Comparison of ENCODE assay signal across 13 cellular contexts in genomic region chr3:159619341-159619885, GRCh38.
A peak's percentile ranks its signal among the peaks of the same experiment; 100 is the strongest.
DNase-seq lines count a peak whose midpoint lies in the region; ATAC-seq, FAIRE-seq and TF ChIP-seq lines count a peak whose summit lies in the region.
"Had no signal": no experiment of that assay in that cellular context is flagged by ENCODE, and none has a peak within 500 bp of the region (broad histone marks: within the 10 kb centered on the region; RNA-seq: fewer than 3 reads in every experiment).

No MANE protein-coding gene starts in this region.

- H3K79me2 ChIP-seq in astrocyte (ENCODE audit: insufficient read depth, low read length) = no peaks in the 10 kb centered on the region

- H2AFZ ChIP-seq in astrocyte (ENCODE audit: low read depth, low read length) = no peak overlapping the region

- intact Hi-C loops in mucosa of descending colon (cut with DNase I, micrococcal nuclease) (loop anchor here in 1 of 2 donors (10.0 kb wide), 1 partner anchor 395 kb away; no protein-coding TSS in a partner anchor), right cardiac atrium (cut with DNase I) (loop anchor here in 3 of 4 donors (5.0 to 10.0 kb wide), 3 partner anchors 185 to 385 kb away; no protein-coding TSS in a partner anchor)

- peak overlapping the region; percentile 45 for H3K27ac Mint-ChIP-seq in HFFc6
- no peak overlapping the region for H3K27ac Mint-ChIP-seq in astrocyte (ENCODE audit: unreplicated experiment)
- H3K27ac Mint-ChIP-seq: activated naive CD4-positive, alpha-beta T cell treated with anti-CD3 and anti-CD28 coated beads for 36 hours had no signal

- peak overlapping the region; percentile 3 for H3K27ac ChIP-seq in astrocyte (ENCODE audit: low read depth, low read length)
- no peak overlapping the region for H3K27ac ChIP-seq in right cardiac atrium (ENCODE audit: low read length)
- H3K27ac ChIP-seq: skin epidermis had no signal

- H3K36me3 ChIP-seq in astrocyte (ENCODE audit: insufficient read depth, low read length) (no peaks in the 10 kb centered on the region), mucosa of descending colon (ENCODE audit: low read depth) (no peaks in the 10 kb centered on the region)

- H3K9ac ChIP-seq in astrocyte (ENCODE audit: low read length) = no peak overlapping the region

- FAIRE-seq in astrocyte (lab: Jason Lieb, UNC) = no peak

- peaks cover 21% of the 10 kb centered on the region for H3K4me1 ChIP-seq in astrocyte (ENCODE audit: insufficient read depth, low read length)
- H3K4me1 ChIP-seq in mucosa of descending colon (ENCODE audit: low read depth) = peaks cover 4% of the 10 kb centered on the region
- peaks cover 3% of the 10 kb centered on the region for H3K4me1 ChIP-seq in right cardiac atrium (ENCODE audit: control insufficient read depth, insufficient read depth, low read length)

- no peaks in the 10 kb centered on the region for H3K27me3 ChIP-seq in astrocyte (ENCODE audit: insufficient read depth, low read length)
- no peaks in the 10 kb centered on the region for H3K27me3 ChIP-seq in right cardiac atrium (ENCODE audit: control insufficient read depth, insufficient read depth)

- no peaks in the 10 kb centered on the region for H4K20me1 ChIP-seq in astrocyte (ENCODE audit: insufficient read depth, low read length)

- ATAC-seq in mucosa of descending colon (peak; percentile 17), right cardiac atrium (no peak)

- H3K4me3 Mint-ChIP-seq in HFFc6 (peak overlapping the region; percentile 28), astrocyte (ENCODE audit: unreplicated experiment) (no peak overlapping the region)
- H3K4me3 Mint-ChIP-seq: activated naive CD4-positive, alpha-beta T cell treated with anti-CD3 and anti-CD28 coated beads for 36 hours had no signal

- H3K9me3 ChIP-seq in astrocyte (ENCODE audit: insufficient read depth, low read depth, low read length) = no peaks in the 10 kb centered on the region
- no peaks in the 10 kb centered on the region for H3K9me3 ChIP-seq in mucosa of descending colon
- H3K9me3 ChIP-seq in right cardiac atrium (ENCODE audit: control insufficient read depth, low read length) = no peaks in the 10 kb centered on the region

- TF ChIP-seq CTCF in HFFc6 (IDR thresholded peaks at IDR 0.05) = no peak
- TF ChIP-seq CTCF in astrocyte (IDR thresholded peaks at IDR 0.05; ENCODE audit: insufficient read depth, low read depth, low read length) = no peak
- no peak for TF ChIP-seq CTCF in mucosa of descending colon (IDR thresholded peaks at IDR 0.05)

- H3K9me3 Mint-ChIP-seq in HFFc6 (no peaks in the 10 kb centered on the region), astrocyte (ENCODE audit: unreplicated experiment) (no peaks in the 10 kb centered on the region)

- H3K4me1 Mint-ChIP-seq in HFFc6 (ENCODE audit: low read depth) = peaks cover 49% of the 10 kb centered on the region
- peaks cover 18% of the 10 kb centered on the region for H3K4me1 Mint-ChIP-seq in astrocyte (ENCODE audit: low read depth, unreplicated experiment)

- H3K36me3 Mint-ChIP-seq in HFFc6 (ENCODE audit: low read depth) (no peaks in the 10 kb centered on the region), astrocyte (ENCODE audit: low read depth, unreplicated experiment) (no peaks in the 10 kb centered on the region)

- H3K4me3 ChIP-seq in astrocyte (ENCODE audit: insufficient read depth, low read depth, low read length) (no peak overlapping the region), mucosa of descending colon (no peak overlapping the region), right cardiac atrium (ENCODE audit: low read length) (no peak overlapping the region)
- H3K4me3 ChIP-seq: skin epidermis had no signal

- H3K27me3 Mint-ChIP-seq in HFFc6 (ENCODE audit: insufficient read depth) (no peaks in the 10 kb centered on the region), astrocyte (ENCODE audit: low read depth, unreplicated experiment) (no peaks in the 10 kb centered on the region)

- WGBS in right cardiac atrium = 33% methylated on average over 3 of the region's 3 CpGs

- peak overlapping the region; percentile 50 for H3K4me2 ChIP-seq in astrocyte (ENCODE audit: low read length)

- DNase-seq in DMS79 (lab: John Stamatoyannopoulos, UW) = peak; percentile 44
- peak; percentile 78 for DNase-seq in HFFc6
- DNase-seq in astrocyte (ENCODE audit: low read depth) = peak; percentile 41
- DNase-seq in mucosa of descending colon = no peak
- no peak for DNase-seq in Kasumi-1 (lab: John Stamatoyannopoulos, UW)
- DNase-seq in NCI-H1930 (lab: John Stamatoyannopoulos, UW) = no peak
- no peak for DNase-seq in right cardiac atrium
- no peak for DNase-seq in activated CD4-positive, alpha-beta T cell treated with anti-CD3 and anti-CD28 coated beads for 1 hour
- DNase-seq: activated CD4-positive, alpha-beta T cell treated with anti-CD3 and anti-CD28 coated beads, Interleukin-2, amount 50 U/mL, for 48 hours; activated naive CD4-positive, alpha-beta T cell treated with anti-CD3 and anti-CD28 coated beads for 36 hours; NCI-H526; SW 1271 had no signal

Comparison
In these comparisons a context has a peak if more than half of its experiments do, and no peak if none do; other contexts are left out.
1. DNase-seq: peak in DMS79 (single experiment), HFFc6 (single experiment) and astrocyte (single experiment); none in mucosa of descending colon (0 of 3), Kasumi-1 (0 of 2), NCI-H1930 (0 of 2), right cardiac atrium (0 of 3) and activated CD4-positive, alpha-beta T cell treated with anti-CD3 and anti-CD28 coated beads for 1 hour (single experiment).